Comparison of ENCODE assay signal across 25 cellular contexts in genomic region chr10:35505241-35505873, GRCh38.
"Had no signal": no experiment of that assay in that cellular context is flagged by ENCODE, and none has a peak within 500 bp of the region (broad histone marks: within the 10 kb centered on the region; RNA-seq: fewer than 3 reads in every experiment).

No MANE protein-coding gene starts in this region.

- FAIRE-seq: RCC 7860 had no signal

- H3K9me3 Mint-ChIP-seq: activated CD4-positive, alpha-beta memory T cell treated with anti-CD3 and anti-CD28 coated beads for 36 hours; activated CD4-positive, alpha-beta T cell treated with anti-CD3 and anti-CD28 coated beads, Interleukin-2, amount 10 ng/mL, durations not matched to agents 7 days and 5 days; activated naive CD4-positive, alpha-beta T cell treated with anti-CD3 and anti-CD28 coated beads, Interleukin-2, amount 50 U/mL, for 72 hours; activated naive CD8-positive, alpha-beta T cell treated with anti-CD3 and anti-CD28 coated beads, Interleukin-2, amount 50 U/mL, for 24 hours; activated T-cell treated with anti-CD3 and anti-CD28 coated beads, Interleukin-2, amount 50 U/mL, for 4 hours; brain; central memory CD8-positive, alpha-beta T cell had no signal

- H3K36me3 ChIP-seq: ascending aorta had no signal

- H3K27me3 ChIP-seq: ascending aorta had no signal

- H3K4me1 ChIP-seq: ascending aorta had no signal

- H3K4me3 ChIP-seq: ascending aorta had no signal

- H3K27me3 Mint-ChIP-seq: activated CD4-positive, alpha-beta memory T cell treated with anti-CD3 and anti-CD28 coated beads for 36 hours; activated CD4-positive, alpha-beta T cell treated with anti-CD3 and anti-CD28 coated beads, Interleukin-2, amount 10 ng/mL, durations not matched to agents 7 days and 5 days; activated naive CD8-positive, alpha-beta T cell treated with anti-CD3 and anti-CD28 coated beads, Interleukin-2, amount 50 U/mL, for 24 hours; brain; central memory CD8-positive, alpha-beta T cell had no signal

- ATAC-seq: activated naive CD4-positive, alpha-beta T cell treated with anti-CD3 and anti-CD28 coated beads, Interleukin-2, amount 50 U/mL, for 72 hours; activated naive CD8-positive, alpha-beta T cell treated with anti-CD3 and anti-CD28 coated beads, Interleukin-2, amount 50 U/mL, for 24 hours; activated T-cell treated with anti-CD3 and anti-CD28 coated beads, Interleukin-2, amount 50 U/mL, for 4 hours; PC-3 had no signal

- H3K27ac Mint-ChIP-seq: activated CD4-positive, alpha-beta memory T cell treated with anti-CD3 and anti-CD28 coated beads for 36 hours; activated CD4-positive, alpha-beta T cell treated with anti-CD3 and anti-CD28 coated beads, Interleukin-2, amount 10 ng/mL, durations not matched to agents 7 days and 5 days; activated naive CD4-positive, alpha-beta T cell treated with anti-CD3 and anti-CD28 coated beads, Interleukin-2, amount 50 U/mL, for 72 hours; activated naive CD8-positive, alpha-beta T cell treated with anti-CD3 and anti-CD28 coated beads, Interleukin-2, amount 50 U/mL, for 24 hours had no signal

- H3K27ac ChIP-seq: ascending aorta, VCaP had no signal

- H3K36me3 Mint-ChIP-seq: activated naive CD4-positive, alpha-beta T cell treated with anti-CD3 and anti-CD28 coated beads, Interleukin-2, amount 50 U/mL, for 72 hours had no signal

- DNase-seq: activated CD4-positive, alpha-beta memory T cell treated with anti-CD3 and anti-CD28 coated beads for 36 hours; activated CD4-positive, alpha-beta T cell treated with anti-CD3 and anti-CD28 coated beads, Interleukin-2, amount 10 ng/mL, durations not matched to agents 7 days and 5 days; activated CD4-positive, CD25-positive, alpha-beta regulatory T cell; activated CD8-positive, alpha-beta memory T cell treated with anti-CD3 and anti-CD28 coated beads for 24 hours; activated effector memory CD4-positive, alpha-beta T cell treated with anti-CD3 and anti-CD28 coated beads, Interleukin-2, amount 50 U/mL, for 16 hours; activated naive CD4-positive, alpha-beta T cell treated with Interleukin-2 at 50 U/mL for 16 hours; activated naive CD8-positive, alpha-beta T cell treated with anti-CD3 and anti-CD28 coated beads, Interleukin-2, amount 50 U/mL, for 24 hours; activated T-cell treated with anti-CD3 and anti-CD28 coated beads, Interleukin-2, amount 50 U/mL, for 4 hours; amniotic stem cell; MM.1S; NCI-H1105 treated with DMSO at 0.1 percent for 48 hours; NCI-H1694; NCI-H2029; NCI-H2107; NCI-H510A treated with DMSO at 0.1 percent for 48 hours; NCI-H69; PC-3; SHP77; T-helper 2 cell had no signal

- H3K4me3 Mint-ChIP-seq: activated CD4-positive, alpha-beta memory T cell treated with anti-CD3 and anti-CD28 coated beads for 36 hours; activated CD4-positive, alpha-beta T cell treated with anti-CD3 and anti-CD28 coated beads, Interleukin-2, amount 10 ng/mL, durations not matched to agents 7 days and 5 days; activated naive CD8-positive, alpha-beta T cell treated with anti-CD3 and anti-CD28 coated beads, Interleukin-2, amount 50 U/mL, for 24 hours; activated T-cell treated with anti-CD3 and anti-CD28 coated beads, Interleukin-2, amount 50 U/mL, for 4 hours; brain; central memory CD8-positive, alpha-beta T cell had no signal

- H3K9me3 ChIP-seq: ascending aorta had no signal
